Comparison of ENCODE assay signal across 1 cellular context in the genomic region with DNA sequence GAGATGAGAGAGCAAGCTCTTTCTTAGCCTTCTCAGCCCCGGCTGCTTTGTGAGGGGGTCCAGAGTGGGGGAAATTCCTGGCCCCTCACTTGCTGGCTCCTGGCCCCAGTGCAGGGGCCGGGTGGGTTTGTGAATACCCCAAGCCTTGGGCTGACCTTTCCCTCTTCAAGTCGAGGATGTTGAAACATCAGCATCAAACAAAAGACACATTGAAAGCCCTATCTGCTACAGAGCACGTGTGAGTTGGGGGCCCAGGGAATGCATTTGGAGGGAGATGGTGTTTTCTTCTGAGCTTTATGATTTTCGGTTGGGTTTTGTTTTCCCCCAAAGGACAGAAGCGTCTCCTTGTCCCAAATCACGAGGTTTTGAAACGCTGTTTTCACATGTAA.
TF ChIP-seq lines count a peak whose summit lies in the region.

No MANE protein-coding gene starts in this region.

TF ChIP-seq in HepG2, 621 proteins besides CTCF, POLR2A, EP300 and RAD21 (continued from another document and continues in another):
- TF ChIP-seq ZNF574 (CRISPR knock-in tag; IDR thresholded peaks at IDR 0.05), result 0 out of 2 replicates have a peak, but pooled peaks have one; percentile 4
- no peak for TF ChIP-seq FOSL1 (CRISPR knock-in tag; IDR thresholded peaks at IDR 0.05; ENCODE audit: borderline replicate concordance)
- TF ChIP-seq, protein P1, sequence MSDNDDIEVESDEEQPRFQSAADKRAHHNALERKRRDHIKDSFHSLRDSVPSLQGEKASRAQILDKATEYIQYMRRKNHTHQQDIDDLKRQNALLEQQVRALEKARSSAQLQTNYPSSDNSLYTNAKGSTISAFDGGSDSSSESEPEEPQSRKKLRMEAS (IDR thresholded peaks at IDR 0.05), result peak; percentile 68
- TF ChIP-seq TFAP4 (IDR thresholded peaks at IDR 0.05; ENCODE audit: borderline replicate concordance, low read depth), result 0 out of 2 replicates have a peak, but pooled peaks have one; percentile 15
- TF ChIP-seq PAXIP1 (CRISPR knock-in tag; conservative IDR thresholded peaks at IDR 0.05), result 0 out of 2 replicates have a peak, but pooled peaks have one; percentile 26
- 0 out of 2 replicates have a peak, but pooled peaks have one; percentile 24 for TF ChIP-seq NFIC (IDR thresholded peaks at IDR 0.05; ENCODE audit: low read length)
- TF ChIP-seq SOX6 (IDR thresholded peaks at IDR 0.05), result no peak
- TF ChIP-seq SOX6 (CRISPR knock-in tag; IDR thresholded peaks at IDR 0.05), result peak; percentile 69
- peak; percentile 60; the same call in 1 of the 2 replicates for TF ChIP-seq GATAD2A (CRISPR knock-in tag; IDR thresholded peaks at IDR 0.05)
- TF ChIP-seq ZNF331 (CRISPR knock-in tag; IDR thresholded peaks at IDR 0.05), result peak; percentile 5; the same call in 1 of the 2 replicates
- no peak for TF ChIP-seq ZNF841 (CRISPR knock-in tag; IDR thresholded peaks at IDR 0.05; ENCODE audit: borderline replicate concordance)
- TF ChIP-seq HNF4G (IDR thresholded peaks at IDR 0.05; ENCODE audit: borderline replicate concordance, low read depth, low read length), result 0 out of 2 replicates have a peak, but pooled peaks have one; percentile 6
- no peak for TF ChIP-seq HNF4G (CRISPR knock-in tag; IDR thresholded peaks at IDR 0.05; ENCODE audit: borderline replicate concordance, low read depth)
- TF ChIP-seq, protein P2, sequence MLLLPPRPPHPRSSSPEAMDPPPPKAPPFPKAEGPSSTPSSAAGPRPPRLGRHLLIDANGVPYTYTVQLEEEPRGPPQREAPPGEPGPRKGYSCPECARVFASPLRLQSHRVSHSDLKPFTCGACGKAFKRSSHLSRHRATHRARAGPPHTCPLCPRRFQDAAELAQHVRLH (CRISPR knock-in tag; IDR thresholded peaks at IDR 0.05; ENCODE audit: borderline replicate concordance, low read depth), result no peak; the same call in 1 of the 2 replicates
- peak; percentile 18; the same call in 1 of the 2 replicates for TF ChIP-seq MYC (CRISPR knock-in tag; IDR thresholded peaks at IDR 0.05; ENCODE audit: borderline replicate concordance)
- no peak for TF ChIP-seq SAFB2 (CRISPR knock-in tag; IDR thresholded peaks at IDR 0.05; ENCODE audit: borderline replicate concordance, low read depth)
- TF ChIP-seq ZNF660 (CRISPR knock-in tag; IDR thresholded peaks at IDR 0.05; ENCODE audit: borderline replicate concordance, low read depth), result no peak
- TF ChIP-seq SIN3A (IDR thresholded peaks at IDR 0.05; ENCODE audit: borderline replicate concordance, low read depth, low read length), result peak; percentile 23; the same call in 1 of the 2 replicates
- no peak for TF ChIP-seq ERF (CRISPR knock-in tag; IDR thresholded peaks at IDR 0.05)
- no peak for TF ChIP-seq KLF16 (CRISPR knock-in tag; IDR thresholded peaks at IDR 0.05)
- TF ChIP-seq SNAPC2 (CRISPR knock-in tag; IDR thresholded peaks at IDR 0.05), result no peak
- no peak for TF ChIP-seq NFATC3 (CRISPR knock-in tag; IDR thresholded peaks at IDR 0.05)
- no peak for TF ChIP-seq ZNF513 (CRISPR knock-in tag; conservative IDR thresholded peaks at IDR 0.05)
- 0 out of 2 replicates have a peak, but pooled peaks have one; percentile 30 for TF ChIP-seq TCF7 (IDR thresholded peaks at IDR 0.05; ENCODE audit: low read depth)
- TF ChIP-seq, protein P3, sequence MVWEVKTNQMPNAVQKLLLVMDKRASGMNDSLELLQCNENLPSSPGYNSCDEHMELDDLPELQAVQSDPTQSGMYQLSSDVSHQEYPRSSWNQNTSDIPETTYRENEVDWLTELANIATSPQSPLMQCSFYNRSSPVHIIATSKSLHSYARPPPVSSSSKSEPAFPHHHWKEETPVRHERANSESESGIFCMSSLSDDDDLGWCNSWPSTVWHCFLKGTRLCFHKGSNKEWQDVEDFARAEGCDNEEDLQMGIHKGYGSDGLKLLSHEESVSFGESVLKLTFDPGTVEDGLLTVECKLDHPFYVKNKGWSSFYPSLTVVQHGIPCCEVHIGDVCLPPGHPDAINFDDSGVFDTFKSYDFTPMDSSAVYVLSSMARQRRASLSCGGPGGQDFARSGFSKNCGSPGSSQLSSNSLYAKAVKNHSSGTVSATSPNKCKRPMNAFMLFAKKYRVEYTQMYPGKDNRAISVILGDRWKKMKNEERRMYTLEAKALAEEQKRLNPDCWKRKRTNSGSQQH (CRISPR knock-in tag; IDR thresholded peaks at IDR 0.05; ENCODE audit: low read depth), result 0 out of 2 replicates have a peak, but pooled peaks have one; percentile 14
- TF ChIP-seq MNT (IDR thresholded peaks at IDR 0.05), result peak; percentile 45
- TF ChIP-seq BHLHE40 (IDR thresholded peaks at IDR 0.05; ENCODE audit: low read length), result peak; percentile 76
- TF ChIP-seq ZSCAN25 (CRISPR knock-in tag; IDR thresholded peaks at IDR 0.05), result 0 out of 2 replicates have a peak, but pooled peaks have one; percentile 5
- TF ChIP-seq TAF1 (CRISPR knock-in tag; IDR thresholded peaks at IDR 0.05), result 0 out of 2 replicates have a peak, but pooled peaks have one; percentile 18
- peak; percentile 67 for TF ChIP-seq PHF21A (CRISPR knock-in tag; IDR thresholded peaks at IDR 0.05)
- no peak for TF ChIP-seq ZFY (CRISPR knock-in tag; IDR thresholded peaks at IDR 0.05)
- TF ChIP-seq ZBTB7A (CRISPR knock-in tag; IDR thresholded peaks at IDR 0.05), result peak; percentile 69; the same call in 1 of the 2 replicates
- TF ChIP-seq SOX5 (CRISPR knock-in tag; IDR thresholded peaks at IDR 0.05; ENCODE audit: borderline replicate concordance), result peak; percentile 54; the same call in 1 of the 2 replicates
- peak; percentile 28; the same call in 1 of the 2 replicates for TF ChIP-seq HNF1B (CRISPR knock-in tag; IDR thresholded peaks at IDR 0.05)
- no peak for TF ChIP-seq ZMYM2 (CRISPR knock-in tag; IDR thresholded peaks at IDR 0.05)
- TF ChIP-seq RARA (CRISPR knock-in tag; IDR thresholded peaks at IDR 0.05), result 0 out of 2 replicates have a peak, but pooled peaks have one; percentile 18
- 0 out of 2 replicates have a peak, but pooled peaks have one; percentile 18 for TF ChIP-seq SMAD1 (CRISPR knock-in tag; IDR thresholded peaks at IDR 0.05; ENCODE audit: borderline replicate concordance, low read depth)
- TF ChIP-seq SOX13 (IDR thresholded peaks at IDR 0.05), result peak; percentile 45
- peak in 1 of 2 experiments; percentile 85; a peak in 2 of 4 replicates for TF ChIP-seq SOX13 (CRISPR knock-in tag; conservative IDR thresholded peaks at IDR 0.05 in 1 of 2, IDR thresholded peaks at IDR 0.05 in 1 of 2)
- TF ChIP-seq LBX2 (CRISPR knock-in tag; IDR thresholded peaks at IDR 0.05; ENCODE audit: borderline replicate concordance), result no peak
- 0 out of 2 replicates have a peak, but pooled peaks have one; percentile 21 for TF ChIP-seq CREM (IDR thresholded peaks at IDR 0.05)
- no peak for TF ChIP-seq CREM (CRISPR knock-in tag; IDR thresholded peaks at IDR 0.05)
